24 cellular contexts compared by ENCODE assay signal in genomic region chr2:118943286-118943685, GRCh38. TPM values are rescaled to one million over a fixed set of nuclear protein-coding genes. Genes with fewer than 3 reads are reported as not detected.
"Had no signal": no experiment of that assay in that cellular context is flagged by ENCODE, and none has a peak within 500 bp of the region (broad histone marks: within the 10 kb centered on the region; RNA-seq: fewer than 3 reads in every experiment).

No MANE protein-coding gene starts in this region.

- H3K36me3 ChIP-seq: MG63, SJSA1 had no signal

- H3K4me3 ChIP-seq: MG63, SJSA1, SK-N-MC had no signal

- DNase-seq: IMR-90, Karpas-422, KG1, MG63, NCI-H1092, NCI-H1105 treated with DMSO at 0.1 percent for 48 hours, NCI-H1417 treated with DMSO at 0.1 percent for 48 hours, NCI-H146, NCI-H1694 treated with DMSO at 0.1 percent for 48 hours, NCI-H1930, NCI-H2081, NCI-H2107, NCI-H226, NCI-H446, NCI-H510A, NCI-H524 treated with DMSO at 0.1 percent for 48 hours, NCI-H69, NCI-H774, Right ventricle myocardium superior, RPMI8226, SIG-M5 had no signal

- H3K27ac ChIP-seq: HL-60, SJSA1, SK-N-MC had no signal

- H3K9me3 ChIP-seq: MG63, SJSA1 had no signal

- H3K4me1 ChIP-seq: SJSA1 had no signal

RNA-seq across cellular contexts. Expression of gene MARCO, which starts 1.3 kb away (rescaled TPM):
- total RNA-seq: IMR-90, SJSA1 had no signal
- polyA plus RNA-seq: IMR-90 had no signal
